8 cellular contexts compared by ENCODE assay signal in the genomic region with DNA sequence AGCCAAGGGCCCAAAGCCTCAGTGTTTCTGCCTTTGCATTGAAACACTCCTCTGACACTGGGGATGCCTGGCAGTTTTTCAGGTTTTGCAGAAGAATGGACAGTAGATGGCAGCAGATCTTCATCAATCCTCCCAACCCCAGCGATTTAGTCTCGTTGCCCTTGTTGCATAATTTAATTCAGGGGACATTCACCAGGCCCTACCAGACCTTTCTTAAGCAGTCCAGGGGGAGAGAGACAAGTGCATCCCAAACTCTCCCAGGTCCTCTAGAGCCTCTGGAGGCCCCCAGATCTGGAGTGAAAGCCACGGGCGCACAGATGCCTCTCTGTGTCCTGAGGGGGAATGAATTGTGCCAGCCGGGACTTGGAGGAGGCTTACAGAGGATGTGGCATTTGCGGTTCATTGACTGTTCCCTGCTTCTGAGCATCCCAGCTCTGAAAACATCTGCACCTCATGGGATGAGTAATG. TPM values are rescaled to one million over a fixed set of nuclear protein-coding genes. Genes with fewer than 3 reads are reported as not detected.
DNase-seq lines count a peak whose midpoint lies in the region; ATAC-seq and TF ChIP-seq lines count a peak whose summit lies in the region.

No MANE protein-coding gene starts in this region.

- CTCF ChIA-PET in activated CD4-positive, alpha-beta memory T cell treated with anti-CD3 and anti-CD28 coated beads for 36 hours (lab: Charles Lee), result interaction anchor here (1.3 to 1.7 kb wide), 2 partner anchors 138 to 322 kb away, joined by 4 to 9 read pairs; no protein-coding TSS in a partner anchor

- H3K27ac Mint-ChIP-seq in activated CD4-positive, alpha-beta memory T cell treated with anti-CD3 and anti-CD28 coated beads for 36 hours, result no peak overlapping the region

- H3K9me3 ChIP-seq in gastroesophageal sphincter (no peaks in the 10 kb centered on the region), ovary (no peaks in the 10 kb centered on the region)

- peak; percentile 68 for TF ChIP-seq CTCF in AG09319 (IDR thresholded peaks at IDR 0.05; ENCODE audit: low read depth, low read length)
- TF ChIP-seq CTCF in GM12874 (IDR thresholded peaks at IDR 0.05; ENCODE audit: insufficient read depth, low read depth, low read length), result peak; percentile 57
- peak; percentile 65 to 87 (median 82) for TF ChIP-seq CTCF in gastroesophageal sphincter (IDR thresholded peaks at IDR 0.05)
- peak; percentile 54 to 77 (median 61) for TF ChIP-seq CTCF in ovary (IDR thresholded peaks at IDR 0.05)

- TF ChIP-seq EP300 in gastroesophageal sphincter (IDR thresholded peaks at IDR 0.05) (no peak), ovary (IDR thresholded peaks at IDR 0.05) (no peak)

- H3K9me3 Mint-ChIP-seq in activated CD4-positive, alpha-beta memory T cell treated with anti-CD3 and anti-CD28 coated beads for 36 hours, result no peaks in the 10 kb centered on the region

- H3K4me3 ChIP-seq in gastroesophageal sphincter (no peak overlapping the region), ovary (no peak overlapping the region)

- no peaks in the 10 kb centered on the region for H3K36me3 Mint-ChIP-seq in activated CD4-positive, alpha-beta memory T cell treated with anti-CD3 and anti-CD28 coated beads for 36 hours

- H3K4me1 Mint-ChIP-seq in activated CD4-positive, alpha-beta memory T cell treated with anti-CD3 and anti-CD28 coated beads for 36 hours (ENCODE audit: low read depth), result peaks cover 8% of the 10 kb centered on the region

- ATAC-seq in HG03097 (IDR thresholded peaks at IDR 0.05; ENCODE audit: low FRiP score, unreplicated experiment) (peak; percentile 26), gastroesophageal sphincter (peak; percentile 75), HG02970 (IDR thresholded peaks at IDR 0.05; ENCODE audit: low FRiP score, unreplicated experiment) (no peak)

- TF ChIP-seq POLR2A in gastroesophageal sphincter (IDR thresholded peaks at IDR 0.05) (no peak), ovary (IDR thresholded peaks at IDR 0.05) (no peak)

- no peaks in the 10 kb centered on the region for H3K27me3 Mint-ChIP-seq in activated CD4-positive, alpha-beta memory T cell treated with anti-CD3 and anti-CD28 coated beads for 36 hours

- peak; percentile 67 for DNase-seq in AG09319 (ENCODE audit: extremely low read depth, low read depth)
- DNase-seq in NCI-H446 (lab: John Stamatoyannopoulos, UW), result peak; percentile 48 to 81
- peak; percentile 25 for DNase-seq in activated CD4-positive, alpha-beta memory T cell treated with anti-CD3 and anti-CD28 coated beads for 36 hours
- peak in 4 of 5 donors; percentile 47 to 75 (median 52) for DNase-seq in ovary

- POLR2A ChIA-PET in activated CD4-positive, alpha-beta memory T cell treated with anti-CD3 and anti-CD28 coated beads for 36 hours (lab: Charles Lee), result no interaction called here

- H3K27me3 ChIP-seq in gastroesophageal sphincter (no peaks in the 10 kb centered on the region), ovary (no peaks in the 10 kb centered on the region)

- no peak overlapping the region for H3K4me3 Mint-ChIP-seq in activated CD4-positive, alpha-beta memory T cell treated with anti-CD3 and anti-CD28 coated beads for 36 hours

- WGBS in gastroesophageal sphincter (ENCODE audit: low coverage in 1 of 2), 2 donors, result 20 to 38% methylated on average over 1 to 3 of the region's 6 CpGs
- WGBS in ovary, 3 donors, result 56 to 58% (median 58%) methylated on average over 6 of the region's 6 CpGs

- intact Hi-C loops in activated CD4-positive, alpha-beta memory T cell treated with anti-CD3 and anti-CD28 coated beads for 36 hours (cut with micrococcal nuclease), result loop anchor here (2.0 kb wide), 2 partner anchors 174 to 322 kb away; no protein-coding TSS in a partner anchor
- intact Hi-C loops in ovary (cut with DNase I), result loop anchor here in 2 of 4 donors (10.0 kb wide), 1 partner anchor 324 kb away; no protein-coding TSS in a partner anchor

- H3K36me3 ChIP-seq in gastroesophageal sphincter (no peaks in the 10 kb centered on the region), ovary (no peaks in the 10 kb centered on the region)

- H3K27ac ChIP-seq in gastroesophageal sphincter (peak overlapping the region; percentile 7 to 82 (median 72)), ovary (no peak overlapping the region)

- H3K4me1 ChIP-seq in gastroesophageal sphincter (peaks cover 9 to 88% (median 57%) of the 10 kb centered on the region in 3 donors), ovary (ENCODE audit: insufficient read depth) (peaks cover 7% of the 10 kb centered on the region)

RNA-seq across cellular contexts. Expression of a gene that starts 29.6 kb away (rescaled TPM):
- 1 to 10 TPM; 1.1 to 1.6 TPM for total RNA-seq in activated CD4-positive, alpha-beta memory T cell treated with anti-CD3 and anti-CD28 coated beads for 36 hours
- total RNA-seq in gastroesophageal sphincter, result 10 to 100 TPM in 3 of 4 donors, 1 to 10 TPM in 1; 5.6 to 31.8 (median 20.4) TPM
- total RNA-seq in ovary, result 10 to 100 TPM in 5 of 7 donors, 1 to 10 TPM in 2; 7.9 to 30.3 (median 22.9) TPM
- 1 to 10 TPM; 6.9 to 8.4 TPM for polyA plus RNA-seq in ovary

RNA-seq across cellular contexts. Expression of a gene that starts 48.9 kb away (rescaled TPM):
- not detected for total RNA-seq in activated CD4-positive, alpha-beta memory T cell treated with anti-CD3 and anti-CD28 coated beads for 36 hours
- total RNA-seq in gastroesophageal sphincter (100 to 1,000 TPM; 115 to 212 (median 131) TPM), ovary (100 to 1,000 TPM in 1 of 7 donors, 10 to 100 TPM in 4, 1 to 10 TPM in 1, under 1 TPM in 1; 0.99 to 153 (median 41.8) TPM)
- polyA plus RNA-seq in ovary, result 10 to 100 TPM; 11.9 to 37.3 TPM

Comparison
In these comparisons a context has a peak if more than half of its experiments do, and no peak if none do; other contexts are left out.
1. H3K27ac ChIP-seq: peak in gastroesophageal sphincter (4 of 4); none in ovary (0 of 2).
2. Peak in every context shown above with its lines, with median percentiles within 50 percentile points of each other: DNase-seq and CTCF ChIP-seq.